10 cellular contexts compared by ENCODE assay signal in genomic region chr5:173984218-173984617, GRCh38. TPM values are rescaled to one million over a fixed set of nuclear protein-coding genes. Genes with fewer than 3 reads are reported as not detected.
DNase-seq lines count a peak whose midpoint lies in the region; ATAC-seq, FAIRE-seq and TF ChIP-seq lines count a peak whose summit lies in the region.
"Had no signal": no experiment of that assay in that cellular context is flagged by ENCODE, and none has a peak within 500 bp of the region (broad histone marks: within the 10 kb centered on the region; RNA-seq: fewer than 3 reads in every experiment).

No MANE protein-coding gene starts in this region.

- peaks cover 16% of the 10 kb centered on the region for H3K4me1 Mint-ChIP-seq in WTC11
- H3K4me1 Mint-ChIP-seq: mesothelial cell of epicardium had no signal

- H3K36me3 ChIP-seq in BE2C, result no peaks in the 10 kb centered on the region

- H3K4me3 ChIP-seq in BE2C (ENCODE audit: low read depth, low read length), result no peak overlapping the region

- H3K27me3 ChIP-seq in BE2C, result no peaks in the 10 kb centered on the region

- H3K9me3 Mint-ChIP-seq in WTC11, result peaks cover 6% of the 10 kb centered on the region

- DNase-seq in BE2C, result peak; percentile 43
- no peak for DNase-seq in HTR-8/SVneo (ENCODE audit: insufficient read length, low spot score)
- no peak for DNase-seq in WTC11 (ENCODE audit: low spot score)
- DNase-seq in iris pigment epithelial cell (ENCODE audit: low read depth), result peak; percentile 36
- no peak for DNase-seq in NCI-H774 (lab: John Stamatoyannopoulos, UW)
- no peak for DNase-seq in COLO668 (lab: John Stamatoyannopoulos, UW; ENCODE audit: unreplicated experiment)
- DNase-seq in NCI-H2227 treated with DMSO at 0.1 percent for 48 hours (lab: John Stamatoyannopoulos, UW), result no peak
- DNase-seq: amygdala had no signal

- CTCF ChIA-PET in WTC11 (lab: Charles Lee), result interaction anchor here (0.6 to 3.0 kb wide), 28 partner anchors 10 to 690 kb away, joined by 3 to 27 read pairs (median 4); partner anchors contain the start of genes BOD1, CPEB4 and NSG2

- POLR2A ChIA-PET in WTC11 (lab: Charles Lee), result no interaction called here

- H3K9me3 ChIP-seq in BE2C, result no peaks in the 10 kb centered on the region

- TF ChIP-seq CTCF in BE2C (IDR thresholded peaks at IDR 0.05; ENCODE audit: low read depth, low read length) (peak; percentile 84), WTC11 (IDR thresholded peaks at IDR 0.05) (peak; percentile 40; the same call in 1 of the 2 replicates)

- H3K27ac Mint-ChIP-seq in WTC11, result no peak overlapping the region
- H3K27ac Mint-ChIP-seq: mesothelial cell of epicardium had no signal

- H3K4me3 Mint-ChIP-seq in WTC11, result no peak overlapping the region
- H3K4me3 Mint-ChIP-seq: mesothelial cell of epicardium had no signal

- no peaks in the 10 kb centered on the region for H3K27me3 Mint-ChIP-seq in WTC11 (ENCODE audit: low read depth)

- ATAC-seq in WTC11 (peak; percentile 82), HG02623 (IDR thresholded peaks at IDR 0.05; ENCODE audit: unreplicated experiment) (no peak)

- H3K36me3 Mint-ChIP-seq in WTC11, result peaks cover 4% of the 10 kb centered on the region; the same call in 1 of the 2 replicates
- H3K36me3 Mint-ChIP-seq: mesothelial cell of epicardium had no signal

- FAIRE-seq in HTR-8/SVneo (lab: Jason Lieb, UNC), result peak; percentile 16

- no peaks in the 10 kb centered on the region for H3K4me1 ChIP-seq in BE2C

TF ChIP-seq in WTC11, 78 proteins besides CTCF, POLR2A, EP300 and RAD21:
- TF ChIP-seq USF1 (CRISPR knock-in tag; IDR thresholded peaks at IDR 0.05), result no peak
- 0 out of 2 replicates have a peak, but pooled peaks have one; percentile 27 for TF ChIP-seq MAX (CRISPR knock-in tag; IDR thresholded peaks at IDR 0.05)
- TF ChIP-seq TEAD1 (CRISPR knock-in tag; IDR thresholded peaks at IDR 0.05), result 0 out of 2 replicates have a peak, but pooled peaks have one; percentile 30
- 0 out of 2 replicates have a peak, but pooled peaks have one; percentile 36 for TF ChIP-seq ZNF232 (CRISPR knock-in tag; IDR thresholded peaks at IDR 0.05)
- TF ChIP-seq SMAD3 (CRISPR knock-in tag; IDR thresholded peaks at IDR 0.05; ENCODE audit: borderline replicate concordance), result 0 out of 2 replicates have a peak, but pooled peaks have one; percentile 27
- TF ChIP-seq HMGXB4 (CRISPR knock-in tag; IDR thresholded peaks at IDR 0.05), result no peak

RNA-seq across cellular contexts. Expression of gene C5orf47, which starts 4.8 kb away (rescaled TPM):
- not detected for polyA plus RNA-seq in BE2C (2012; ENCODE audit: insufficient read depth, insufficient read length, low read depth)
- 0.09 to 0.32 TPM (median 0.27 TPM) in 3 replicates for total RNA-seq in WTC11 (2021)
- total RNA-seq: mesothelial cell of epicardium had no signal

Comparison
In these comparisons a context has a peak if more than half of its experiments do, and no peak if none do; other contexts are left out.
1. DNase-seq: peak in BE2C (single experiment) and iris pigment epithelial cell (single experiment); none in HTR-8/SVneo (single experiment), WTC11 (single experiment), NCI-H774 (single experiment), COLO668 (single experiment) and NCI-H2227 treated with DMSO at 0.1 percent for 48 hours (single experiment).